In the genomic region with DNA sequence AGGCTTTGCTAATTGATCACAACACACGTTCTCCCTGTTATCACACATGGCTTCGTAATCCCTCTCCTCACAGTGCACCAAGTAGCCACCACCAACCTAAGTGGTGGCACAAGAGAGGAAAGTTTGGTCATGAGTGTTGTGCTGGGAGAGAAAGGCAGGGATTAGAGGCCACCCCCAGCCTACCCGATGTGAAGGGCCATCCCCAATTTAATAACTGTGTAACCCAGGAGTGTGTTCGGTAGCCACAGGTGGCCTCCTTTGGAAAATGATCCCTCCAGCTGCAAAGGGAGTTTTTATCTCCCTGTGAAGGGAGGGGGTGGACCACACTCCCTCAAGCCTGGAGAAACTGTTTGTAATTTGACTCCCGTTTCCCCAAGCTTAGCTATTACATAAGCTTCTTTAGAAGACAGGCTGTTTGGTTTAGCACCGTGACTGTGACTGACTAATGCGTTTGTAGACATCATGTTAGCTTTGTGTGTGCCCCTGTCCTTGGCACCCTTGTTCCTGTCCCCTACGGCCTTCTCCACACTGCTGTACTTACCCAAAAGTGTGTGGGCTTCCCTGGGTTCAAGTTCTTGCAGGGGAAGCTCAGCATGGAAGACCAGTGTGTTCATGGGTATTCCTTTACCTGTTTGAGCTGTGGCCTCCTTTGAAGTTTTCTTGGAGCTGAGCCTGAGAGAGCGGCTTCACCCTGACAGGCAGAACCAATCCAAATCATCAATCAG, we compare ENCODE assay signal across 1 cellular context.
A peak's percentile ranks its signal among the peaks of the same experiment; 100 is the strongest.
TF ChIP-seq lines count a peak whose summit lies in the region.

No MANE protein-coding gene starts in this region.

TF ChIP-seq in HepG2, 621 proteins besides CTCF, POLR2A, EP300 and RAD21 (continued from another document and continues in another):
- TF ChIP-seq HNRNPH1 (optimal IDR thresholded peaks at IDR 0.05; ENCODE audit: low read depth, low read length) (no peak), MAZ (IDR thresholded peaks at IDR 0.05; ENCODE audit: borderline replicate concordance, low read depth, low read length) (peak; percentile 23; the same call in 1 of the 2 replicates), MAZ (CRISPR knock-in tag; IDR thresholded peaks at IDR 0.05; ENCODE audit: low read depth) (peak; percentile 81; the same call in 1 of the 2 replicates), SRY (CRISPR knock-in tag; IDR thresholded peaks at IDR 0.05) (no peak), ZNF17 (CRISPR knock-in tag; IDR thresholded peaks at IDR 0.05) (no peak), ZNF12 (CRISPR knock-in tag; IDR thresholded peaks at IDR 0.05) (peak; percentile 99), DPF2 (CRISPR knock-in tag; IDR thresholded peaks at IDR 0.05; ENCODE audit: borderline replicate concordance, low read depth) (peak; percentile 86), ZSCAN9 (CRISPR knock-in tag; IDR thresholded peaks at IDR 0.05; ENCODE audit: borderline replicate concordance) (peak; percentile 85), ZNF816 (CRISPR knock-in tag; IDR thresholded peaks at IDR 0.05; ENCODE audit: borderline replicate concordance) (peak; percentile 73; the same call in 1 of the 2 replicates), ZNF720 (CRISPR knock-in tag; IDR thresholded peaks at IDR 0.05) (no peak), MEIS1 (CRISPR knock-in tag; IDR thresholded peaks at IDR 0.05; ENCODE audit: borderline replicate concordance) (peak; percentile 93), SAFB2 (CRISPR knock-in tag; IDR thresholded peaks at IDR 0.05; ENCODE audit: borderline replicate concordance, low read depth) (no peak), HMG20A (CRISPR knock-in tag; IDR thresholded peaks at IDR 0.05; ENCODE audit: borderline replicate concordance) (peak; percentile 79; the same call in 1 of the 2 replicates), ZNF367 (CRISPR knock-in tag; IDR thresholded peaks at IDR 0.05; ENCODE audit: borderline replicate concordance) (no peak), ZNF101 (CRISPR knock-in tag; IDR thresholded peaks at IDR 0.05; ENCODE audit: borderline replicate concordance, low read depth) (no peak), ZSCAN30 (CRISPR knock-in tag; IDR thresholded peaks at IDR 0.05) (no peak), RXRA (CRISPR knock-in tag; IDR thresholded peaks at IDR 0.05) (no peak; the same call in 1 of the 2 replicates), POLR2AphosphoS5 (IDR thresholded peaks at IDR 0.05; ENCODE audit: low read depth, low read length) (no peak), NFE2L2 (IDR thresholded peaks at IDR 0.05; ENCODE audit: low read length) (no peak), ZBTB42 (CRISPR knock-in tag; IDR thresholded peaks at IDR 0.05) (no peak), IRF2 (CRISPR knock-in tag; IDR thresholded peaks at IDR 0.05) (peak; percentile 78; the same call in 1 of the 2 replicates), CHD2 (IDR thresholded peaks at IDR 0.05; ENCODE audit: low read depth, low read length) (no peak), ZNF292 (CRISPR knock-in tag; IDR thresholded peaks at IDR 0.05; ENCODE audit: borderline replicate concordance, low read depth) (peak; percentile 37; the same call in 1 of the 2 replicates), SOX13 (IDR thresholded peaks at IDR 0.05) (no peak), SOX13 (CRISPR knock-in tag; conservative IDR thresholded peaks at IDR 0.05 in 1 of 2, IDR thresholded peaks at IDR 0.05 in 1 of 2) (peak in 1 of 2 experiments; percentile 85; a peak in 2 of 4 replicates), PHF5A (CRISPR knock-in tag; IDR thresholded peaks at IDR 0.05; ENCODE audit: low read depth, unreplicated experiment) (no peak), ZNF777 (CRISPR knock-in tag; IDR thresholded peaks at IDR 0.05) (no peak; the same call in 1 of the 2 replicates), MIER2 (CRISPR knock-in tag; IDR thresholded peaks at IDR 0.05) (no peak), NONO (IDR thresholded peaks at IDR 0.05) (no peak), NONO (CRISPR knock-in tag; conservative IDR thresholded peaks at IDR 0.05) (no peak), ZNF552 (CRISPR knock-in tag; IDR thresholded peaks at IDR 0.05; ENCODE audit: borderline replicate concordance) (no peak), SSRP1 (CRISPR knock-in tag; IDR thresholded peaks at IDR 0.05) (no peak), HOXA7 (CRISPR knock-in tag; IDR thresholded peaks at IDR 0.05) (no peak)
- TF ChIP-seq, protein P1, sequence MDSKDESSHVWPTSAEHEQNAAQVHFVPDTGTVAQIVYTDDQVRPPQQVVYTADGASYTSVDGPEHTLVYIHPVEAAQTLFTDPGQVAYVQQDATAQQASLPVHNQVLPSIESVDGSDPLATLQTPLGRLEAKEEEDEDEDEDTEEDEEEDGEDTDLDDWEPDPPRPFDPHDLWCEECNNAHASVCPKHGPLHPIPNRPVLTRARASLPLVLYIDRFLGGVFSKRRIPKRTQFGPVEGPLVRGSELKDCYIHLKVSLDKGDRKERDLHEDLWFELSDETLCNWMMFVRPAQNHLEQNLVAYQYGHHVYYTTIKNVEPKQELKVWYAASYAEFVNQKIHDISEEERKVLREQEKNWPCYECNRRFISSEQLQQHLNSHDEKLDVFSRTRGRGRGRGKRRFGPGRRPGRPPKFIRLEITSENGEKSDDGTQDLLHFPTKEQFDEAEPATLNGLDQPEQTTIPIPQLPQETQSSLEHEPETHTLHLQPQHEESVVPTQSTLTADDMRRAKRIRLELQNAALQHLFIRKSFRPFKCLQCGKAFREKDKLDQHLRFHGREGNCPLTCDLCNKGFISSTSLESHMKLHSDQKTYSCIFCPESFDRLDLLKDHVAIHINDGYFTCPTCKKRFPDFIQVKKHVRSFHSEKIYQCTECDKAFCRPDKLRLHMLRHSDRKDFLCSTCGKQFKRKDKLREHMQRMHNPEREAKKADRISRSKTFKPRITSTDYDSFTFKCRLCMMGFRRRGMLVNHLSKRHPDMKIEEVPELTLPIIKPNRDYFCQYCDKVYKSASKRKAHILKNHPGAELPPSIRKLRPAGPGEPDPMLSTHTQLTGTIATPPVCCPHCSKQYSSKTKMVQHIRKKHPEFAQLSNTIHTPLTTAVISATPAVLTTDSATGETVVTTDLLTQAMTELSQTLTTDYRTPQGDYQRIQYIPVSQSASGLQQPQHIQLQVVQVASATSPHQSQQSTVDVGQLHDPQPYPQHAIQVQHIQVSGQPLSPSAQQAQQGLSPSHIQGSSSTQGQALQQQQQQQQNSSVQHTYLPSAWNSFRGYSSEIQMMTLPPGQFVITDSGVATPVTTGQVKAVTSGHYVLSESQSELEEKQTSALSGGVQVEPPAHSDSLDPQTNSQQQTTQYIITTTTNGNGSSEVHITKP (CRISPR knock-in tag; IDR thresholded peaks at IDR 0.05; ENCODE audit: low read depth): peak; percentile 91
- TF ChIP-seq, protein P2, sequence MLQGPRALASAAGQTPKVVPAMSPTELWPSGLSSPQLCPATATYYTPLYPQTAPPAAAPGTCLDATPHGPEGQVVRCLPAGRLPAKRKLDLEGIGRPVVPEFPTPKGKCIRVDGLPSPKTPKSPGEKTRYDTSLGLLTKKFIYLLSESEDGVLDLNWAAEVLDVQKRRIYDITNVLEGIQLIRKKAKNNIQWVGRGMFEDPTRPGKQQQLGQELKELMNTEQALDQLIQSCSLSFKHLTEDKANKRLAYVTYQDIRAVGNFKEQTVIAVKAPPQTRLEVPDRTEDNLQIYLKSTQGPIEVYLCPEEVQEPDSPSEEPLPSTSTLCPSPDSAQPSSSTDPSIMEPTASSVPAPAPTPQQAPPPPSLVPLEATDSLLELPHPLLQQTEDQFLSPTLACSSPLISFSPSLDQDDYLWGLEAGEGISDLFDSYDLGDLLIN (CRISPR knock-in tag; IDR thresholded peaks at IDR 0.05; ENCODE audit: borderline replicate concordance): 0 out of 2 replicates have a peak, but pooled peaks have one; percentile 58
- TF ChIP-seq, protein P3, sequence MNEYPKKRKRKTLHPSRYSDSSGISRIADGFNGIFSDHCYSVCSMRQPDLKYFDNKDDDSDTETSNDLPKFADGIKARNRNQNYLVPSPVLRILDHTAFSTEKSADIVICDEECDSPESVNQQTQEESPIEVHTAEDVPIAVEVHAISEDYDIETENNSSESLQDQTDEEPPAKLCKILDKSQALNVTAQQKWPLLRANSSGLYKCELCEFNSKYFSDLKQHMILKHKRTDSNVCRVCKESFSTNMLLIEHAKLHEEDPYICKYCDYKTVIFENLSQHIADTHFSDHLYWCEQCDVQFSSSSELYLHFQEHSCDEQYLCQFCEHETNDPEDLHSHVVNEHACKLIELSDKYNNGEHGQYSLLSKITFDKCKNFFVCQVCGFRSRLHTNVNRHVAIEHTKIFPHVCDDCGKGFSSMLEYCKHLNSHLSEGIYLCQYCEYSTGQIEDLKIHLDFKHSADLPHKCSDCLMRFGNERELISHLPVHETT (CRISPR knock-in tag; conservative IDR thresholded peaks at IDR 0.05): no peak
- TF ChIP-seq, protein P4, sequence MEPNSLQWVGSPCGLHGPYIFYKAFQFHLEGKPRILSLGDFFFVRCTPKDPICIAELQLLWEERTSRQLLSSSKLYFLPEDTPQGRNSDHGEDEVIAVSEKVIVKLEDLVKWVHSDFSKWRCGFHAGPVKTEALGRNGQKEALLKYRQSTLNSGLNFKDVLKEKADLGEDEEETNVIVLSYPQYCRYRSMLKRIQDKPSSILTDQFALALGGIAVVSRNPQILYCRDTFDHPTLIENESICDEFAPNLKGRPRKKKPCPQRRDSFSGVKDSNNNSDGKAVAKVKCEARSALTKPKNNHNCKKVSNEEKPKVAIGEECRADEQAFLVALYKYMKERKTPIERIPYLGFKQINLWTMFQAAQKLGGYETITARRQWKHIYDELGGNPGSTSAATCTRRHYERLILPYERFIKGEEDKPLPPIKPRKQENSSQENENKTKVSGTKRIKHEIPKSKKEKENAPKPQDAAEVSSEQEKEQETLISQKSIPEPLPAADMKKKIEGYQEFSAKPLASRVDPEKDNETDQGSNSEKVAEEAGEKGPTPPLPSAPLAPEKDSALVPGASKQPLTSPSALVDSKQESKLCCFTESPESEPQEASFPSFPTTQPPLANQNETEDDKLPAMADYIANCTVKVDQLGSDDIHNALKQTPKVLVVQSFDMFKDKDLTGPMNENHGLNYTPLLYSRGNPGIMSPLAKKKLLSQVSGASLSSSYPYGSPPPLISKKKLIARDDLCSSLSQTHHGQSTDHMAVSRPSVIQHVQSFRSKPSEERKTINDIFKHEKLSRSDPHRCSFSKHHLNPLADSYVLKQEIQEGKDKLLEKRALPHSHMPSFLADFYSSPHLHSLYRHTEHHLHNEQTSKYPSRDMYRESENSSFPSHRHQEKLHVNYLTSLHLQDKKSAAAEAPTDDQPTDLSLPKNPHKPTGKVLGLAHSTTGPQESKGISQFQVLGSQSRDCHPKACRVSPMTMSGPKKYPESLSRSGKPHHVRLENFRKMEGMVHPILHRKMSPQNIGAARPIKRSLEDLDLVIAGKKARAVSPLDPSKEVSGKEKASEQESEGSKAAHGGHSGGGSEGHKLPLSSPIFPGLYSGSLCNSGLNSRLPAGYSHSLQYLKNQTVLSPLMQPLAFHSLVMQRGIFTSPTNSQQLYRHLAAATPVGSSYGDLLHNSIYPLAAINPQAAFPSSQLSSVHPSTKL (CRISPR knock-in tag; IDR thresholded peaks at IDR 0.05): peak; percentile 91
- TF ChIP-seq, protein P5, sequence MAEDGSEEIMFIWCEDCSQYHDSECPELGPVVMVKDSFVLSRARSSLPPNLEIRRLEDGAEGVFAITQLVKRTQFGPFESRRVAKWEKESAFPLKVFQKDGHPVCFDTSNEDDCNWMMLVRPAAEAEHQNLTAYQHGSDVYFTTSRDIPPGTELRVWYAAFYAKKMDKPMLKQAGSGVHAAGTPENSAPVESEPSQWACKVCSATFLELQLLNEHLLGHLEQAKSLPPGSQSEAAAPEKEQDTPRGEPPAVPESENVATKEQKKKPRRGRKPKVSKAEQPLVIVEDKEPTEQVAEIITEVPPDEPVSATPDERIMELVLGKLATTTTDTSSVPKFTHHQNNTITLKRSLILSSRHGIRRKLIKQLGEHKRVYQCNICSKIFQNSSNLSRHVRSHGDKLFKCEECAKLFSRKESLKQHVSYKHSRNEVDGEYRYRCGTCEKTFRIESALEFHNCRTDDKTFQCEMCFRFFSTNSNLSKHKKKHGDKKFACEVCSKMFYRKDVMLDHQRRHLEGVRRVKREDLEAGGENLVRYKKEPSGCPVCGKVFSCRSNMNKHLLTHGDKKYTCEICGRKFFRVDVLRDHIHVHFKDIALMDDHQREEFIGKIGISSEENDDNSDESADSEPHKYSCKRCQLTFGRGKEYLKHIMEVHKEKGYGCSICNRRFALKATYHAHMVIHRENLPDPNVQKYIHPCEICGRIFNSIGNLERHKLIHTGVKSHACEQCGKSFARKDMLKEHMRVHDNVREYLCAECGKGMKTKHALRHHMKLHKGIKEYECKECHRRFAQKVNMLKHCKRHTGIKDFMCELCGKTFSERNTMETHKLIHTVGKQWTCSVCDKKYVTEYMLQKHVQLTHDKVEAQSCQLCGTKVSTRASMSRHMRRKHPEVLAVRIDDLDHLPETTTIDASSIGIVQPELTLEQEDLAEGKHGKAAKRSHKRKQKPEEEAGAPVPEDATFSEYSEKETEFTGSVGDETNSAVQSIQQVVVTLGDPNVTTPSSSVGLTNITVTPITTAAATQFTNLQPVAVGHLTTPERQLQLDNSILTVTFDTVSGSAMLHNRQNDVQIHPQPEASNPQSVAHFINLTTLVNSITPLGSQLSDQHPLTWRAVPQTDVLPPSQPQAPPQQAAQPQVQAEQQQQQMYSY (CRISPR knock-in tag; IDR thresholded peaks at IDR 0.05): no peak
- TF ChIP-seq, protein P6, sequence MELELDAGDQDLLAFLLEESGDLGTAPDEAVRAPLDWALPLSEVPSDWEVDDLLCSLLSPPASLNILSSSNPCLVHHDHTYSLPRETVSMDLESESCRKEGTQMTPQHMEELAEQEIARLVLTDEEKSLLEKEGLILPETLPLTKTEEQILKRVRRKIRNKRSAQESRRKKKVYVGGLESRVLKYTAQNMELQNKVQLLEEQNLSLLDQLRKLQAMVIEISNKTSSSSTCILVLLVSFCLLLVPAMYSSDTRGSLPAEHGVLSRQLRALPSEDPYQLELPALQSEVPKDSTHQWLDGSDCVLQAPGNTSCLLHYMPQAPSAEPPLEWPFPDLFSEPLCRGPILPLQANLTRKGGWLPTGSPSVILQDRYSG (CRISPR knock-in tag; IDR thresholded peaks at IDR 0.05): no peak
- TF ChIP-seq, protein P7, sequence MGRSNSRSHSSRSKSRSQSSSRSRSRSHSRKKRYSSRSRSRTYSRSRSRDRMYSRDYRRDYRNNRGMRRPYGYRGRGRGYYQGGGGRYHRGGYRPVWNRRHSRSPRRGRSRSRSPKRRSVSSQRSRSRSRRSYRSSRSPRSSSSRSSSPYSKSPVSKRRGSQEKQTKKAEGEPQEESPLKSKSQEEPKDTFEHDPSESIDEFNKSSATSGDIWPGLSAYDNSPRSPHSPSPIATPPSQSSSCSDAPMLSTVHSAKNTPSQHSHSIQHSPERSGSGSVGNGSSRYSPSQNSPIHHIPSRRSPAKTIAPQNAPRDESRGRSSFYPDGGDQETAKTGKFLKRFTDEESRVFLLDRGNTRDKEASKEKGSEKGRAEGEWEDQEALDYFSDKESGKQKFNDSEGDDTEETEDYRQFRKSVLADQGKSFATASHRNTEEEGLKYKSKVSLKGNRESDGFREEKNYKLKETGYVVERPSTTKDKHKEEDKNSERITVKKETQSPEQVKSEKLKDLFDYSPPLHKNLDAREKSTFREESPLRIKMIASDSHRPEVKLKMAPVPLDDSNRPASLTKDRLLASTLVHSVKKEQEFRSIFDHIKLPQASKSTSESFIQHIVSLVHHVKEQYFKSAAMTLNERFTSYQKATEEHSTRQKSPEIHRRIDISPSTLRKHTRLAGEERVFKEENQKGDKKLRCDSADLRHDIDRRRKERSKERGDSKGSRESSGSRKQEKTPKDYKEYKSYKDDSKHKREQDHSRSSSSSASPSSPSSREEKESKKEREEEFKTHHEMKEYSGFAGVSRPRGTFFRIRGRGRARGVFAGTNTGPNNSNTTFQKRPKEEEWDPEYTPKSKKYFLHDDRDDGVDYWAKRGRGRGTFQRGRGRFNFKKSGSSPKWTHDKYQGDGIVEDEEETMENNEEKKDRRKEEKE (IDR thresholded peaks at IDR 0.05): no peak
